ENCODE assay signal across 26 cellular contexts in the genomic region with DNA sequence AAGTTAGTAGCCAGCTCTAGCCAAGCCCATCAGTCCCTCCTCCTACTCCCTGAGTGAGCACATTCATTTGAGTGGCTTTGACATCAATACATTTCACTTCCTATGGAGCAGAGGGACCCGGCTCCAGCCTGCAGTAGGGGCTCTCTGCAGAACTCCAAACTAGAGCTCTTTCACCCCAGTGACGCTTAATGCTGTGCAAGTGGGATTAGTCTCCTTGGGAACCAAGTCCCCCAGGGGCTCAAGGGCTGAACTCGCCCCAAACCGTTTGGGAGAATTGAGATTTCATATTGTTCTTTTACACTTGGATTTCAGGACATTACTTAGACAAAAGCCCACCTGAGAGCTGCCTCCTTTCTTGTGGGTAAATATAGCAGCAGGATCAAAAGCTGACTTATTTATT. TPM values are rescaled to one million over a fixed set of nuclear protein-coding genes. Genes with fewer than 3 reads are reported as not detected.
DNase-seq lines count a peak whose midpoint lies in the region; ATAC-seq and TF ChIP-seq lines count a peak whose summit lies in the region.
"Had no signal": no experiment of that assay in that cellular context is flagged by ENCODE, and none has a peak within 500 bp of the region (broad histone marks: within the 10 kb centered on the region; RNA-seq: fewer than 3 reads in every experiment).

No MANE protein-coding gene starts in this region.

- TF ChIP-seq CTCF in sigmoid colon (IDR thresholded peaks at IDR 0.05), result no peak

- H3K4me3 ChIP-seq in sigmoid colon, result no peak overlapping the region

- H3K27me3 ChIP-seq in sigmoid colon, result peaks cover 2 to 21% (median 17%) of the 10 kb centered on the region in 3 donors
- H3K27me3 ChIP-seq: BE2C had no signal

- no peaks in the 10 kb centered on the region for H3K9me3 ChIP-seq in sigmoid colon
- H3K9me3 ChIP-seq: BE2C had no signal

- H3K4me1 ChIP-seq in sigmoid colon, result peaks cover 0 to 8% (median 4%) of the 10 kb centered on the region in 4 donors
- H3K4me1 ChIP-seq: BE2C had no signal

- TF ChIP-seq POLR2A in sigmoid colon (IDR thresholded peaks at IDR 0.05), result no peak

- peak; percentile 2 for DNase-seq in DMS 273 (lab: John Stamatoyannopoulos, UW; ENCODE audit: unreplicated experiment)
- no peak for DNase-seq in DMS 273 treated with DMSO at 0.1 percent for 48 hours (lab: John Stamatoyannopoulos, UW)
- DNase-seq in NCI-H524 treated with DMSO at 0.1 percent for 48 hours (lab: John Stamatoyannopoulos, UW), result peak; percentile 43
- DNase-seq in ecto neural progenitor cell (ENCODE audit: low spot score), result peak; percentile 72
- peak; percentile 47 for DNase-seq in retina
- DNase-seq in sigmoid colon, result no peak
- DNase-seq in glomerular visceral epithelial cell (ENCODE audit: extremely low spot score), result no peak
- DNase-seq: ACHN; BE2C; Calu3; CD8-positive, alpha-beta memory T cell; DMS53; KBM-7; NCI-H1105 treated with DMSO at 0.1 percent for 48 hours; NCI-H146; NCI-H1930; NCI-H2107; NCI-H446 treated with DMSO at 0.1 percent for 48 hours; PC-3; T-cell had no signal

- ATAC-seq in HG03378 (IDR thresholded peaks at IDR 0.05; ENCODE audit: unreplicated experiment), result no peak
- ATAC-seq: PC-3, T-cell had no signal

- H3K36me3 ChIP-seq in sigmoid colon, result no peaks in the 10 kb centered on the region
- H3K36me3 ChIP-seq: BE2C had no signal

- no peak for TF ChIP-seq EP300 in sigmoid colon (IDR thresholded peaks at IDR 0.05)

- H3K27ac ChIP-seq in sigmoid colon, result no peak overlapping the region
- H3K27ac ChIP-seq: 22Rv1 had no signal

- intact Hi-C loops in sigmoid colon (cut with DNase I), result no loop called here

- WGBS in sigmoid colon, 2 donors, result 55 to 74% methylated on average over 4 of the region's 4 CpGs

RNA-seq across cellular contexts. Expression of a gene that starts 4.5 kb away (rescaled TPM):
- total RNA-seq in sigmoid colon, result 1 to 10 TPM in 1 of 4 donors, under 1 TPM in 3; 0.83 to 1.4 (median 0.97) TPM
- under 1 TPM; under 0.01 to 0.34 (median 0.23) TPM for polyA plus RNA-seq in sigmoid colon
- total RNA-seq: CD8-positive, alpha-beta memory T cell; H4; LHCN-M2; MCF 10A; PC-3 had no signal
- polyA plus RNA-seq: CD14-positive monocyte; CD8-positive, alpha-beta memory T cell had no signal

Comparison
In these comparisons a context has a peak if more than half of its experiments do, and no peak if none do; other contexts are left out.
1. DNase-seq: peak in DMS 273 (single experiment), NCI-H524 treated with DMSO at 0.1 percent for 48 hours (single experiment), ecto neural progenitor cell (single experiment) and retina (single experiment); none in DMS 273 treated with DMSO at 0.1 percent for 48 hours (single experiment), sigmoid colon (single experiment) and glomerular visceral epithelial cell (single experiment).